In genomic region chr13:102944821-102945220, GRCh38 we compare ENCODE assay signal across 29 cellular contexts.
"Had no signal": no experiment of that assay in that cellular context is flagged by ENCODE, and none has a peak within 500 bp of the region (broad histone marks: within the 10 kb centered on the region; RNA-seq: fewer than 3 reads in every experiment).

No MANE protein-coding gene starts in this region.

- H3K27ac ChIP-seq: adrenal gland, body of pancreas, WERI-Rb-1 had no signal

- H3K9me3 ChIP-seq: adrenal gland, body of pancreas had no signal

- H3K4me3 ChIP-seq: adrenal gland, body of pancreas had no signal

- H3K27me3 ChIP-seq: body of pancreas had no signal

- H3K4me1 ChIP-seq: adrenal gland, body of pancreas had no signal

- DNase-seq: activated B cell treated with CpG ODN at 0.5 μM for 24 hours; activated CD4-positive, alpha-beta T cell treated with anti-CD3 and anti-CD28 coated beads for 48 hours; activated CD4-positive, alpha-beta T cell treated with anti-CD3 and anti-CD28 coated beads, Interleukin-2, amount 50 U/mL, for 1 hour; activated CD4-positive, alpha-beta T cell treated with anti-CD3 and anti-CD28 coated beads, Interleukin-2, amount 50 U/mL, for 48 hours; activated CD8-positive, alpha-beta memory T cell treated with anti-CD3 and anti-CD28 coated beads, Interleukin-2, amount 10 ng/mL, durations not matched to agents 7 days and 5 days; activated CD8-positive, alpha-beta memory T cell treated with anti-CD3 and anti-CD28 coated beads, Interleukin-2, amount 50 U/mL, for 4 hours; activated CD8-positive, alpha-beta T cell treated with anti-CD3 and anti-CD28 coated beads, Interleukin-2, amount 10 ng/mL, durations not matched to agents 7 days and 5 days; activated effector memory CD4-positive, alpha-beta T cell treated with anti-CD3 and anti-CD28 coated beads, Interleukin-2, amount 50 U/mL, for 16 hours; activated naive CD4-positive, alpha-beta T cell treated with anti-CD3 and anti-CD28 coated beads for 36 hours; activated naive CD8-positive, alpha-beta T cell treated with anti-CD3 and anti-CD28 coated beads for 36 hours; activated naive CD8-positive, alpha-beta T cell treated with anti-CD3 and anti-CD28 coated beads, Interleukin-2, amount 50 U/mL, for 24 hours; activated T-cell treated with anti-CD3 and anti-CD28 coated beads, Interleukin-2, amount 50 U/mL, for 1 hour; activated T-cell treated with anti-CD3 and anti-CD28 coated beads, Interleukin-2, amount 50 U/mL, for 48 hours; adrenal gland; amygdala; aorta; body of pancreas; caudate nucleus; cortex of kidney; dermis blood vessel endothelial cell; effector CD4-positive, alpha-beta T cell; effector memory CD8-positive, alpha-beta T cell; erythroblast; foreskin fibroblast; head of caudate nucleus; T-helper 17 cell; T1000; WERI-Rb-1 had no signal

- H3K36me3 ChIP-seq: adrenal gland, WERI-Rb-1 had no signal

- ATAC-seq: activated CD4-positive, CD25-positive, alpha-beta regulatory T cell treated with anti-CD3 and anti-CD28 coated beads, Interleukin-2, amount 50 U/mL, for 24 hours; activated CD8-positive, alpha-beta memory T cell treated with anti-CD3 and anti-CD28 coated beads, Interleukin-2, amount 10 ng/mL, durations not matched to agents 7 days and 5 days; activated CD8-positive, alpha-beta T cell treated with anti-CD3 and anti-CD28 coated beads, Interleukin-2, amount 10 ng/mL, durations not matched to agents 7 days and 5 days; activated naive CD8-positive, alpha-beta T cell treated with anti-CD3 and anti-CD28 coated beads, Interleukin-2, amount 50 U/mL, for 24 hours; body of pancreas; effector memory CD8-positive, alpha-beta T cell; T-helper 17 cell had no signal
